In the genomic region with DNA sequence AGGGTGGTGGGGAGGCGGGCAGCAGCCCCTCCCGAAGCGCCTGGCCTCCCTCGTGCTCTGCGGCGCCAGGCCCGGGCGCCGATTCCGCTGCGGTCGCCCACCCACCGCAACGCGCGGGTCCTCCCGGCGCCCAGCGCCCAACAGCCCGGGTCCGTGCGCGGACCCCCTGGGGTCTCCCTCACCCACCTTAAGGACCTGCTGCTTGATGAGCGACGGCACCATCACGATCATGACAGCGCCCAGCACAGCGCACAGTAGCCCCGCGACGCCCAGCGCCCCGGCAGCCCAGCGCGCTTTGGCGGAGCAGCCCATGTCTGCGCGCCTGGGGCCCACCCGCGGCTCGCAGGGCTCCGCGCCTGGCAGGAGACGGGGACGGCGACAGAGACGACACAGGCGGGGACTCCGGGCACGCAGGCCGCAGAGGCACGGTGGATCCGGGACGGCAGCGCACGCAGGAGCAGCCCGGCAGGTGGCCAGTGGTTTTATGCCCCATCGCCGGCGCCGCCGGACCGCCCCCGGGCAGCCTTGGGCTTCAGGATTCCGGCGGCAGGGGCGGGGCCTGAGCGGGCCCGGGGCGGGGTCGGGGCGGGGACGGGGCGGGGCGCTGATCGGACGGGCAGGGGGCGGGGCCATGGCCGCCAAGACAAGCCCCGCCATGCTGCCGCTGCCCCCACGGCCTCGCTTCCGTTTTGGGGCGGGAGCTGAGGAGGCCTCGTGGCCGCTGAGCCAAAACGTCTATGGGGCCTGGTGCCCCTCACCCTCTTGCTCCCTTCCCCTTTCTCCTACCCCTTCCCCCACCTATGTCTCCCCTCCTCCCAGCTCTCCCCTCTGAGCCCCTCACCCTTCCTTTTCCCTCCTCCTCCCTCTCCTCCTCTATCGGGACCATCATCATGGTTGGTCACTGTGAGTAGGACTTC, we compare ENCODE assay signal across 8 cellular contexts. TPM values are rescaled to one million over a fixed set of nuclear protein-coding genes. Genes with fewer than 3 reads are reported as not detected.
A peak's percentile ranks its signal among the peaks of the same experiment; 100 is the strongest.
DNase-seq lines count a peak whose midpoint lies in the region; ATAC-seq and TF ChIP-seq lines count a peak whose summit lies in the region.

TSS of gene SCARB1 (minus strand) at position 456 of the 917 bp plus-strand sequence. CDS start at position 312, 144 bp downstream.

- H3K4me1 Mint-ChIP-seq in WTC11: peaks cover 26% of the 10 kb centered on the region

- peaks cover 6% of the 10 kb centered on the region; the same call in 1 of the 2 replicates for H3K36me3 Mint-ChIP-seq in WTC11

- DNase-seq in A172 (ENCODE audit: low spot score): peak; percentile 38
- DNase-seq in NCI-H2171 treated with DMSO at 0.1 percent for 48 hours (lab: John Stamatoyannopoulos, UW): peak; percentile 64
- DNase-seq in WTC11 (ENCODE audit: low spot score): peak; percentile 84
- peak; percentile 75 to 87 for DNase-seq in cardiac fibroblast (ENCODE audit: low read depth in 2 of 2)
- peak; percentile 75 for DNase-seq in iris pigment epithelial cell (ENCODE audit: low read depth)
- DNase-seq in stimulated activated CD4-positive, alpha-beta T cell treated with anti-CD3 and anti-CD28 coated beads, Interleukin-12 subunit alpha, Interleukin-12 subunit beta, amount 100 ng/mL, for 4 hours: peak; percentile 82

- H3K9me3 Mint-ChIP-seq in WTC11: no peaks in the 10 kb centered on the region

- peak within 1 kb of the TSS; percentile 59 to 74 for H3K4me3 ChIP-seq in cardiac fibroblast (replicated peaks in 1 of 2; ENCODE audit: low read depth in 2 of 2, low read length in 2 of 2)

- CTCF ChIA-PET in WTC11 (lab: Charles Lee): interaction anchor here (0.7 to 2.0 kb wide), 4 partner anchors 43 to 77 kb away, joined by 3 to 7 read pairs (median 5); no protein-coding TSS in a partner anchor

- peak; percentile 93 for TF ChIP-seq POLR2A in GM18526 (IDR thresholded peaks at IDR 0.05; ENCODE audit: extremely low read depth, insufficient read length)

- peak; percentile 38 for ATAC-seq in HG03060 (IDR thresholded peaks at IDR 0.05; ENCODE audit: low read depth, unreplicated experiment)
- ATAC-seq in WTC11: peak; percentile 84

- peak within 1 kb of the TSS; percentile 42; the same call in 1 of the 2 replicates for H3K27ac Mint-ChIP-seq in WTC11

- no peak for TF ChIP-seq CTCF in WTC11 (IDR thresholded peaks at IDR 0.05)
- TF ChIP-seq CTCF in cardiac fibroblast (IDR thresholded peaks at IDR 0.05; ENCODE audit: low read depth, low read length): no peak

- POLR2A ChIA-PET in WTC11 (lab: Charles Lee): no interaction called here

- H3K27me3 Mint-ChIP-seq in WTC11 (ENCODE audit: low read depth): peaks cover 5% of the 10 kb centered on the region

- H3K4me3 Mint-ChIP-seq in WTC11: peak within 1 kb of the TSS; percentile 74

TF ChIP-seq in WTC11, 78 proteins besides CTCF, POLR2A, EP300 and RAD21 (continues in another document):
- TF ChIP-seq ZNF263 (CRISPR knock-in tag; IDR thresholded peaks at IDR 0.05; ENCODE audit: low read depth): no peak
- TF ChIP-seq NFATC4 (CRISPR knock-in tag; IDR thresholded peaks at IDR 0.05): no peak
- peak; percentile 66 for TF ChIP-seq SP1 (CRISPR knock-in tag; conservative IDR thresholded peaks at IDR 0.05)
- TF ChIP-seq ZNF219 (CRISPR knock-in tag; IDR thresholded peaks at IDR 0.05; ENCODE audit: borderline replicate concordance): 0 out of 2 replicates have a peak, but pooled peaks have one; percentile 48
- TF ChIP-seq PREB (CRISPR knock-in tag; IDR thresholded peaks at IDR 0.05; ENCODE audit: borderline replicate concordance): no peak
- TF ChIP-seq SOX15 (CRISPR knock-in tag; IDR thresholded peaks at IDR 0.05): no peak
- TF ChIP-seq PRDM15 (CRISPR knock-in tag; IDR thresholded peaks at IDR 0.05): no peak
- TF ChIP-seq FOXJ3 (CRISPR knock-in tag; IDR thresholded peaks at IDR 0.05; ENCODE audit: borderline replicate concordance): no peak
- TF ChIP-seq OVOL2 (CRISPR knock-in tag; IDR thresholded peaks at IDR 0.05; ENCODE audit: borderline replicate concordance): no peak
- no peak for TF ChIP-seq NR1H2 (CRISPR knock-in tag; IDR thresholded peaks at IDR 0.05)
- no peak for TF ChIP-seq JAZF1 (CRISPR knock-in tag; IDR thresholded peaks at IDR 0.05)
- TF ChIP-seq HMGA2 (CRISPR knock-in tag; IDR thresholded peaks at IDR 0.05): no peak
- TF ChIP-seq, protein P1, sequence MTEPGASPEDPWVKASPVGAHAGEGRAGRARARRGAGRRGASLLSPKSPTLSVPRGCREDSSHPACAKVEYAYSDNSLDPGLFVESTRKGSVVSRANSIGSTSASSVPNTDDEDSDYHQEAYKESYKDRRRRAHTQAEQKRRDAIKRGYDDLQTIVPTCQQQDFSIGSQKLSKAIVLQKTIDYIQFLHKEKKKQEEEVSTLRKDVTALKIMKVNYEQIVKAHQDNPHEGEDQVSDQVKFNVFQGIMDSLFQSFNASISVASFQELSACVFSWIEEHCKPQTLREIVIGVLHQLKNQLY (CRISPR knock-in tag; IDR thresholded peaks at IDR 0.05): no peak; the same call in 1 of the 2 replicates
- no peak for TF ChIP-seq IRF1 (CRISPR knock-in tag; IDR thresholded peaks at IDR 0.05)
- peak; percentile 69; the same call in 1 of the 2 replicates for TF ChIP-seq FOXK1 (CRISPR knock-in tag; IDR thresholded peaks at IDR 0.05)
- peak; percentile 75; the same call in 1 of the 2 replicates for TF ChIP-seq HMGXB4 (CRISPR knock-in tag; IDR thresholded peaks at IDR 0.05)
- no peak for TF ChIP-seq TEAD4 (CRISPR knock-in tag; IDR thresholded peaks at IDR 0.05)
- TF ChIP-seq GABPB1 (CRISPR knock-in tag; IDR thresholded peaks at IDR 0.05): peak; percentile 51; the same call in 1 of the 2 replicates

RNA-seq across cellular contexts. Expression of gene SCARB1, which starts in this region (rescaled TPM):
- total RNA-seq in A172 (2014; rRNA removed; shearing (Covaris generic)): 16.4 and 27.3 TPM in 2 replicates
- total RNA-seq in WTC11 (2021): 68.3 to 71.0 TPM (median 70.8 TPM) in 3 replicates

Comparison
In these comparisons a context has a peak if more than half of its experiments do, and no peak if none do; other contexts are left out.
1. Peak in every context shown above with its lines: DNase-seq, ATAC-seq and H3K4me3 ChIP-seq.